Comparison of ENCODE assay signal across 11 cellular contexts in the genomic region with DNA sequence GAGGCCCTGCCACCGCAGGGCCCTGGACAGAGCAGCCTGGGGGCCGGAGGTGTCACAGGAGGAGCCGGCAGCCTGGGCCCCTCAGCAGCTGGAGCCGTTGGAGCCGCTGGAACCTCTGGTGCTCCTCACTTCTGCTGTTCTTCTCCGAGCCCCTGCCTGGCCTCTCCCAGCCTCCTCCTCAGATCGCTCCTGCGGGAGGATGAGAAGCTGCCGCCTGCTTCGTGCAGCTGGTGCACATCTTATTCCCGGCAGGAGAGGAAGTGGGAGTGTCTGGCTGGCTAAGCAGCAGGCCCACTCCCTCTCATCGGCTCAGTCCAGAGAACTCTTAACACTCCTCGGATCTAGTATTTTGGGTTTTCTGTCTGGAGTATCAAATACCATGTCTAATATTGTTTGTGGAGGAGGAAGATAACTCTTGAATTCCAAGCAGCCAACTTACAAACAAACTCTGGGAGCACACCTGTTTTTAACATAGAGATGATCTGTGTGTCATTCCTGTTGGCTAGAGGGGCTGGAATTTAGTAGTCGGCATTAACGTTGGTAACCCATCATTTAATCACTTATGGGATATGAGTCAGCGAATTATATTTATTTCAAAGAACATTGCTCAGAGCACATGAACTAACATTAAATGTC. TPM values are rescaled to one million over a fixed set of nuclear protein-coding genes. Genes with fewer than 3 reads are reported as not detected.
DNase-seq lines count a peak whose midpoint lies in the region; ATAC-seq and TF ChIP-seq lines count a peak whose summit lies in the region.
"Had no signal": no experiment of that assay in that cellular context is flagged by ENCODE, and none has a peak within 500 bp of the region (broad histone marks: within the 10 kb centered on the region; RNA-seq: fewer than 3 reads in every experiment).

No MANE protein-coding gene starts in this region.

- peaks cover 28% of the 10 kb centered on the region for H3K9me3 Mint-ChIP-seq in GM23338
- H3K9me3 Mint-ChIP-seq: activated naive CD4-positive, alpha-beta T cell treated with anti-CD3 and anti-CD28 coated beads, Interleukin-2, amount 50 U/mL, for 24 hours had no signal

- no peak overlapping the region for H3K4me3 Mint-ChIP-seq in GM23338
- H3K4me3 Mint-ChIP-seq: activated naive CD4-positive, alpha-beta T cell treated with anti-CD3 and anti-CD28 coated beads, Interleukin-2, amount 50 U/mL, for 24 hours; IgD-negative memory B cell had no signal

- peaks cover 37% of the 10 kb centered on the region for H3K4me1 Mint-ChIP-seq in GM23338
- H3K4me1 Mint-ChIP-seq: activated naive CD4-positive, alpha-beta T cell treated with anti-CD3 and anti-CD28 coated beads, Interleukin-2, amount 50 U/mL, for 24 hours had no signal

- H3K9me3 ChIP-seq in skeletal muscle satellite cell (replicated peaks; ENCODE audit: low read length), result no peaks in the 10 kb centered on the region

- H3K27me3 ChIP-seq in GM23338 (ENCODE audit: insufficient read depth) (no peaks in the 10 kb centered on the region), skeletal muscle satellite cell (ENCODE audit: control insufficient read depth, insufficient read depth, low read length) (no peaks in the 10 kb centered on the region)

- no peak overlapping the region for H2AFZ ChIP-seq in GM23338

- H3K4me1 ChIP-seq in GM23338 (ENCODE audit: insufficient read depth), result peaks cover 14% of the 10 kb centered on the region
- peaks cover 40% of the 10 kb centered on the region for H3K4me1 ChIP-seq in skeletal muscle satellite cell (ENCODE audit: control insufficient read depth, insufficient read depth, low read length)

- ATAC-seq in GM23338 (peak; percentile 48), SK-N-SH treated with all-trans-retinoic acid at 6 μM for 48 hours (peak; percentile 87), GM18909 (IDR thresholded peaks at IDR 0.05; ENCODE audit: poor library complexity, unreplicated experiment) (no peak)

- H3K9me2 ChIP-seq in GM23338 (ENCODE audit: insufficient read depth), result no peaks in the 10 kb centered on the region

- H4K20me1 ChIP-seq in GM23338 (replicated peaks; ENCODE audit: insufficient read depth), result no peaks in the 10 kb centered on the region; the same call in 1 of the 2 replicates

- peaks cover 70% of the 10 kb centered on the region for H3K79me2 ChIP-seq in GM23338 (replicated peaks; ENCODE audit: insufficient read depth)

- peaks cover 43% of the 10 kb centered on the region for H3K36me3 Mint-ChIP-seq in GM23338 (ENCODE audit: low read depth)
- H3K36me3 Mint-ChIP-seq: activated naive CD4-positive, alpha-beta T cell treated with anti-CD3 and anti-CD28 coated beads, Interleukin-2, amount 50 U/mL, for 24 hours; IgD-negative memory B cell had no signal

- no peak for DNase-seq in GM23338 (ENCODE audit: low spot score)
- peak; percentile 75 for DNase-seq in kidney glomerular epithelial cell (lab: John Stamatoyannopoulos, UW)
- DNase-seq in activated T-cell treated with anti-CD3 and anti-CD28 coated beads, Interleukin-2, amount 50 U/mL, for 1 hour, result no peak
- DNase-seq in retina, result no peak
- DNase-seq in Ammon's horn (ENCODE audit: low spot score), result no peak

- peaks cover 6% of the 10 kb centered on the region; the same call in 1 of the 2 replicates for H3K36me3 ChIP-seq in GM23338 (ENCODE audit: insufficient read depth)
- no peaks in the 10 kb centered on the region for H3K36me3 ChIP-seq in skeletal muscle satellite cell (ENCODE audit: insufficient read depth, low read length)

- peak overlapping the region; percentile 78 for H3K27ac Mint-ChIP-seq in GM23338
- H3K27ac Mint-ChIP-seq: activated naive CD4-positive, alpha-beta T cell treated with anti-CD3 and anti-CD28 coated beads, Interleukin-2, amount 50 U/mL, for 24 hours; IgD-negative memory B cell had no signal

- peaks cover 11% of the 10 kb centered on the region for H3K27me3 Mint-ChIP-seq in GM23338 (ENCODE audit: insufficient read depth, low read depth, poor library complexity)

- no peak for TF ChIP-seq CTCF in GM23338 (conservative IDR thresholded peaks at IDR 0.05; ENCODE audit: low read depth in 2 of 2)

- H3K27ac ChIP-seq in GM23338 (ENCODE audit: low read depth), result peak overlapping the region; percentile 55; the same call in 1 of the 2 replicates

- peak overlapping the region; percentile 24 for H3K9ac ChIP-seq in skeletal muscle satellite cell (ENCODE audit: low read depth, low read length)

- 0 out of 2 replicates have a peak, but pooled peaks cover 3% of the 10 kb centered on the region for H3F3A ChIP-seq in GM23338 (replicated peaks; ENCODE audit: low read depth)

- no peak overlapping the region for H3K4me3 ChIP-seq in GM23338
- H3K4me3 ChIP-seq in skeletal muscle satellite cell (ENCODE audit: low read length), result peak overlapping the region; percentile 33

- H3K4me2 ChIP-seq in GM23338 (no peak overlapping the region), skeletal muscle satellite cell (ENCODE audit: low read length) (peak overlapping the region; percentile 58)

TF ChIP-seq in GM23338, 12 proteins besides CTCF, POLR2A, EP300 and RAD21:
- TF ChIP-seq ZNF114 (CRISPR knock-in tag; IDR thresholded peaks at IDR 0.05) (no peak), ZNF331 (CRISPR knock-in tag; IDR thresholded peaks at IDR 0.05; ENCODE audit: low read depth) (no peak)
- TF ChIP-seq, protein P1, sequence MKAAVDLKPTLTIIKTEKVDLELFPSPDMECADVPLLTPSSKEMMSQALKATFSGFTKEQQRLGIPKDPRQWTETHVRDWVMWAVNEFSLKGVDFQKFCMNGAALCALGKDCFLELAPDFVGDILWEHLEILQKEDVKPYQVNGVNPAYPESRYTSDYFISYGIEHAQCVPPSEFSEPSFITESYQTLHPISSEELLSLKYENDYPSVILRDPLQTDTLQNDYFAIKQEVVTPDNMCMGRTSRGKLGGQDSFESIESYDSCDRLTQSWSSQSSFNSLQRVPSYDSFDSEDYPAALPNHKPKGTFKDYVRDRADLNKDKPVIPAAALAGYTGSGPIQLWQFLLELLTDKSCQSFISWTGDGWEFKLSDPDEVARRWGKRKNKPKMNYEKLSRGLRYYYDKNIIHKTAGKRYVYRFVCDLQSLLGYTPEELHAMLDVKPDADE (IDR thresholded peaks at IDR 0.05), result no peak

TF ChIP-seq in SK-N-SH treated with all-trans-retinoic acid at 6 μM for 48 hours, 23 proteins besides CTCF, POLR2A, EP300 and RAD21:
- TF ChIP-seq ZNF8 (CRISPR knock-in tag; IDR thresholded peaks at IDR 0.05), result no peak
- TF ChIP-seq ISL1 (CRISPR knock-in tag; IDR thresholded peaks at IDR 0.05), result peak; percentile 42

RNA-seq across cellular contexts. Expression of a gene that starts 37.1 kb away (rescaled TPM):
- not detected in 2 replicates for total RNA-seq in GM23338 (2014; rRNA removed; shearing (Covaris generic))
- 0.19 and 0.21 TPM in 2 replicates for polyA plus RNA-seq in GM23338 (2016; fragmentation: Nextera tagmentation; extraction: Ambion mirVana)
- total RNA-seq in skeletal muscle satellite cell (2012; rRNA removed), result not detected in 2 replicates
- total RNA-seq: mononuclear cell had no signal
- polyA plus RNA-seq: IgD-negative memory B cell had no signal
